23 cellular contexts compared by ENCODE assay signal in genomic region chr10:13310518-13311176, GRCh38. TPM values are rescaled to one million over a fixed set of nuclear protein-coding genes. Genes with fewer than 3 reads are reported as not detected.
DNase-seq lines count a peak whose midpoint lies in the region; ATAC-seq and TF ChIP-seq lines count a peak whose summit lies in the region.
"Had no signal": no experiment of that assay in that cellular context is flagged by ENCODE, and none has a peak within 500 bp of the region (broad histone marks: within the 10 kb centered on the region; RNA-seq: fewer than 3 reads in every experiment).

No MANE protein-coding gene starts in this region.

- no peak for TF ChIP-seq POLR2A in testis (IDR thresholded peaks at IDR 0.05)

- H3K27me3 Mint-ChIP-seq in neural progenitor cell (ENCODE audit: insufficient read depth, low read depth) (peaks cover 6% of the 10 kb centered on the region), progenitor cell of endocrine pancreas (no peaks in the 10 kb centered on the region)

- H3K27ac Mint-ChIP-seq in neural progenitor cell (peak overlapping the region; percentile 28), progenitor cell of endocrine pancreas (no peak overlapping the region)

- H3K27ac ChIP-seq in WERI-Rb-1: no peak overlapping the region
- no peak overlapping the region for H3K27ac ChIP-seq in neural progenitor cell
- H3K27ac ChIP-seq in testis: no peak overlapping the region
- H3K27ac ChIP-seq: GM23248, PC-9, SK-N-MC had no signal

- H3K4me3 Mint-ChIP-seq in neural progenitor cell (no peak overlapping the region), progenitor cell of endocrine pancreas (ENCODE audit: low read depth) (no peak overlapping the region)

- in situ Hi-C loops in Caki2 (cut with HindIII; ENCODE audit: low pct_unique_long_range_greater_than_20kb, low sequenced_read_pairs): no loop called here

- TF ChIP-seq CTCF in WERI-Rb-1 (IDR thresholded peaks at IDR 0.05; ENCODE audit: low read depth, low read length): no peak
- TF ChIP-seq CTCF in neural progenitor cell (IDR thresholded peaks at IDR 0.05): no peak
- no peak for TF ChIP-seq CTCF in GM10266 (IDR thresholded peaks at IDR 0.05; ENCODE audit: control insufficient read depth, insufficient read depth, low read depth, missing control alignments)
- TF ChIP-seq CTCF in testis (IDR thresholded peaks at IDR 0.05): no peak
- no peak for TF ChIP-seq CTCF in progenitor cell of endocrine pancreas (IDR thresholded peaks at IDR 0.05; ENCODE audit: unreplicated experiment)

- no peaks in the 10 kb centered on the region for H3F3A ChIP-seq in neural progenitor cell (ENCODE audit: low read depth)

- no peaks in the 10 kb centered on the region for H4K20me1 ChIP-seq in neural progenitor cell (ENCODE audit: low read depth)

- H2AFZ ChIP-seq in neural progenitor cell (replicated peaks): no peak overlapping the region
- H2AFZ ChIP-seq: GM23248, PC-9 had no signal

- H3K79me2 ChIP-seq in neural progenitor cell (ENCODE audit: low read depth): no peaks in the 10 kb centered on the region

- H3K36me3 Mint-ChIP-seq in neural progenitor cell (no peaks in the 10 kb centered on the region), progenitor cell of endocrine pancreas (ENCODE audit: insufficient read depth) (no peaks in the 10 kb centered on the region)

- H3K27me3 ChIP-seq in WERI-Rb-1 (ENCODE audit: insufficient read depth, low read depth, severe bottlenecking) (no peaks in the 10 kb centered on the region), neural progenitor cell (no peaks in the 10 kb centered on the region), testis (no peaks in the 10 kb centered on the region)
- H3K27me3 ChIP-seq: BE2C had no signal

- H3K9me3 Mint-ChIP-seq in neural progenitor cell (no peaks in the 10 kb centered on the region), progenitor cell of endocrine pancreas (ENCODE audit: low read depth) (no peaks in the 10 kb centered on the region)

- H3K4me3 ChIP-seq in WERI-Rb-1 (ENCODE audit: low read depth, low read length): no peak overlapping the region
- no peak overlapping the region for H3K4me3 ChIP-seq in neural progenitor cell
- no peak overlapping the region for H3K4me3 ChIP-seq in testis
- H3K4me3 ChIP-seq: GM23248, HAP-1, PC-9, SK-N-MC had no signal

- intact Hi-C loops in testis (cut with DNase I; ENCODE audit: low total_unique reads): no loop called here

- no peak overlapping the region for H3K4me2 ChIP-seq in neural progenitor cell
- H3K4me2 ChIP-seq: PC-9 had no signal

- H3K4me1 ChIP-seq in neural progenitor cell (no peaks in the 10 kb centered on the region), testis (no peaks in the 10 kb centered on the region)
- H3K4me1 ChIP-seq: BE2C had no signal

- H3K9me3 ChIP-seq in WERI-Rb-1 (ENCODE audit: severe bottlenecking) (no peaks in the 10 kb centered on the region), neural progenitor cell (ENCODE audit: low read depth) (no peaks in the 10 kb centered on the region), testis (no peaks in the 10 kb centered on the region)
- H3K9me3 ChIP-seq: BE2C, HAP-1 had no signal

- 95 to 99% methylated on average over 5 to 7 of the region's 7 CpGs for WGBS in testis, 2 donors

- DNase-seq in Caki2 (ENCODE audit: low read depth): peak; percentile 38
- DNase-seq in WERI-Rb-1: peak; percentile 13
- no peak for DNase-seq in neural progenitor cell (ENCODE audit: low spot score)
- DNase-seq in GM10266 (ENCODE audit: extremely low spot score): no peak
- no peak for DNase-seq in testis
- DNase-seq in UCSD-AML1 (lab: John Stamatoyannopoulos, UW; ENCODE audit: unreplicated experiment): no peak
- no peak for DNase-seq in progenitor cell of endocrine pancreas (ENCODE audit: low spot score, unreplicated experiment)
- DNase-seq: BE2C, EL, GF-D8, NCI-H1105, NCI-H1694 treated with DMSO at 0.1 percent for 48 hours, NCI-H2081 treated with DMSO at 0.1 percent for 48 hours, NCI-H446, NCI-H526 treated with DMSO at 0.1 percent for 48 hours, PC-9, RPMI8226, SHP77, SW 1271 had no signal

- ATAC-seq in GM19043 (IDR thresholded peaks at IDR 0.05; ENCODE audit: low read depth, unreplicated experiment): peak; percentile 68

- no peaks in the 10 kb centered on the region for H3K4me1 Mint-ChIP-seq in neural progenitor cell
- peaks cover 2% of the 10 kb centered on the region for H3K4me1 Mint-ChIP-seq in progenitor cell of endocrine pancreas (ENCODE audit: low read depth)

- H3K9ac ChIP-seq in neural progenitor cell: no peak overlapping the region
- H3K9ac ChIP-seq: GM23248 had no signal

- H3K36me3 ChIP-seq in WERI-Rb-1 (no peaks in the 10 kb centered on the region), neural progenitor cell (no peaks in the 10 kb centered on the region), testis (ENCODE audit: low read depth, missing control alignments) (no peaks in the 10 kb centered on the region)
- H3K36me3 ChIP-seq: BE2C, HAP-1 had no signal

RNA-seq across cellular contexts. Expression of gene PHYH, which starts 10.8 kb away (rescaled TPM):
- 49.0 and 82.1 TPM in 2 replicates for total RNA-seq in Caki2 (2014; rRNA removed; shearing (Covaris generic); ENCODE audit: low replicate concordance)
- total RNA-seq in neural progenitor cell (ENCODE audit: low replicate concordance) (14.6 and 22.2 TPM in 2 replicates), testis (10 to 100 TPM; 27.2 to 33.1 TPM), progenitor cell of endocrine pancreas (19.0 and 19.9 TPM in 2 replicates)
- 31.1 TPM for polyA plus RNA-seq in testis (ENCODE audit: insufficient read depth, low read depth, low replicate concordance)

RNA-seq across cellular contexts. Expression of gene SEPHS1, which starts 37.4 kb away (rescaled TPM):
- total RNA-seq in Caki2 (2014; rRNA removed; shearing (Covaris generic); ENCODE audit: low replicate concordance): 88.9 and 121 TPM in 2 replicates
- total RNA-seq in neural progenitor cell (ENCODE audit: low replicate concordance): 94.9 and 95.9 TPM in 2 replicates
- total RNA-seq in testis: 10 to 100 TPM; 31.1 to 41.7 TPM
- polyA plus RNA-seq in testis (ENCODE audit: insufficient read depth, low read depth, low replicate concordance): 48.3 TPM
- total RNA-seq in progenitor cell of endocrine pancreas: 117 and 127 TPM in 2 replicates

Comparison
In these comparisons a context has a peak if more than half of its experiments do, and no peak if none do; other contexts are left out.
1. DNase-seq: peak in Caki2 (single experiment) and WERI-Rb-1 (single experiment); none in neural progenitor cell (single experiment), GM10266 (single experiment), testis (single experiment), UCSD-AML1 (single experiment) and progenitor cell of endocrine pancreas (single experiment).